ENCODE assay signal across 21 cellular contexts in genomic region chr3:195140410-195140809, GRCh38.
DNase-seq lines count a peak whose midpoint lies in the region; ATAC-seq, FAIRE-seq and TF ChIP-seq lines count a peak whose summit lies in the region.
"Had no signal": no experiment of that assay in that cellular context is flagged by ENCODE, and none has a peak within 500 bp of the region (broad histone marks: within the 10 kb centered on the region; RNA-seq: fewer than 3 reads in every experiment).

No MANE protein-coding gene starts in this region.

- no TSS peak for BruUV-seq in endothelial cell of umbilical vein (replicated peaks; lab: Mats Ljungman, UMichigan)

- H3K4me1 Mint-ChIP-seq in CD8-positive, alpha-beta memory T cell, result peaks cover 0 to 7% (median 0%) of the 10 kb centered on the region in 3 donors
- peaks cover 4% of the 10 kb centered on the region for H3K4me1 Mint-ChIP-seq in astrocyte (ENCODE audit: low read depth, unreplicated experiment)
- peaks cover 23% of the 10 kb centered on the region for H3K4me1 Mint-ChIP-seq in stimulated activated memory B cell treated with anti-CD40 and anti-IgM and Interleukin-4, amounts not matched to agents 10 μg/mL and 1 μg/mL and 100 μg/mL, for 72 hours
- H3K4me1 Mint-ChIP-seq in activated CD4-positive, alpha-beta memory T cell treated with anti-CD3 and anti-CD28 coated beads for 36 hours (ENCODE audit: low read depth), result peaks cover 2% of the 10 kb centered on the region
- H3K4me1 Mint-ChIP-seq: GM23338 had no signal

- no peaks in the 10 kb centered on the region for H3K9me1 ChIP-seq in endothelial cell of umbilical vein (replicated peaks; ENCODE audit: control insufficient read depth, extremely low read depth, insufficient read depth, low read length)

- H3K56ac ChIP-seq in mesendoderm (ENCODE audit: low read length), result no peak overlapping the region

- H3K27me3 ChIP-seq in CD8-positive, alpha-beta memory T cell (ENCODE audit: insufficient read depth, low read length, poor library complexity, severe bottlenecking), result no peaks in the 10 kb centered on the region
- H3K27me3 ChIP-seq in astrocyte (ENCODE audit: insufficient read depth, low read length) (no peaks in the 10 kb centered on the region), endothelial cell of umbilical vein (ENCODE audit: control insufficient read depth in 2 of 2, insufficient read depth in 2 of 2, low read length in 2 of 2) (no peaks in the 10 kb centered on the region), foreskin keratinocyte (no peaks in the 10 kb centered on the region), dorsolateral prefrontal cortex (no peaks in the 10 kb centered on the region), mesendoderm (ENCODE audit: insufficient read depth, low read length, poor library complexity) (no peaks in the 10 kb centered on the region)

- H3K4me3 ChIP-seq in CD8-positive, alpha-beta memory T cell (ENCODE audit: low read length), result no peak overlapping the region
- no peak overlapping the region for H3K4me3 ChIP-seq in astrocyte (ENCODE audit: insufficient read depth, low read depth, low read length)
- no peak overlapping the region for H3K4me3 ChIP-seq in endothelial cell of umbilical vein (replicated peaks in 1 of 3; ENCODE audit: insufficient read depth in 1 of 3, low read depth in 1 of 3, low read length in 3 of 3)
- no peak overlapping the region for H3K4me3 ChIP-seq in dorsolateral prefrontal cortex
- H3K4me3 ChIP-seq in mesendoderm (ENCODE audit: low read length), result no peak overlapping the region
- H3K4me3 ChIP-seq: A549, GM23338 had no signal

- no peak overlapping the region for H3K4me3 Mint-ChIP-seq in CD8-positive, alpha-beta memory T cell
- no peak overlapping the region for H3K4me3 Mint-ChIP-seq in astrocyte (ENCODE audit: unreplicated experiment)
- no peak overlapping the region for H3K4me3 Mint-ChIP-seq in stimulated activated memory B cell treated with anti-CD40 and anti-IgM and Interleukin-4, amounts not matched to agents 10 μg/mL and 1 μg/mL and 100 μg/mL, for 72 hours
- no peak overlapping the region for H3K4me3 Mint-ChIP-seq in activated CD4-positive, alpha-beta memory T cell treated with anti-CD3 and anti-CD28 coated beads for 36 hours
- H3K4me3 Mint-ChIP-seq: CD4-positive, alpha-beta T cell; GM23338; HFFc6 had no signal

- H3K27me3 Mint-ChIP-seq in CD8-positive, alpha-beta memory T cell, result no peaks in the 10 kb centered on the region
- no peaks in the 10 kb centered on the region for H3K27me3 Mint-ChIP-seq in astrocyte (ENCODE audit: low read depth, unreplicated experiment)
- H3K27me3 Mint-ChIP-seq in stimulated activated memory B cell treated with anti-CD40 and anti-IgM and Interleukin-4, amounts not matched to agents 10 μg/mL and 1 μg/mL and 100 μg/mL, for 72 hours, result no peaks in the 10 kb centered on the region
- no peaks in the 10 kb centered on the region for H3K27me3 Mint-ChIP-seq in activated CD4-positive, alpha-beta memory T cell treated with anti-CD3 and anti-CD28 coated beads for 36 hours
- H3K27me3 Mint-ChIP-seq: CD4-positive, alpha-beta T cell had no signal

- no peak overlapping the region for H3K18ac ChIP-seq in mesendoderm (ENCODE audit: low read length)

- no CpG with 5 or more reads among the region's 1 CpG for WGBS in mesendoderm (ENCODE audit: extremely low coverage, insufficient coverage, low lambda C conversion rate)

- POLR2A ChIA-PET in CD8-positive, alpha-beta memory T cell (lab: Charles Lee), result no interaction called here
- POLR2A ChIA-PET in endothelial cell of umbilical vein (lab: Charles Lee), result interaction anchor here (1.1 to 1.6 kb wide), 2 partner anchors 12 to 451 kb away, joined by 3 to 5 read pairs; no protein-coding TSS in a partner anchor
- POLR2A ChIA-PET in activated CD4-positive, alpha-beta memory T cell treated with anti-CD3 and anti-CD28 coated beads for 36 hours (lab: Charles Lee), result no interaction called here

- H3K4me1 ChIP-seq in CD8-positive, alpha-beta memory T cell (ENCODE audit: insufficient read depth, low read length), result no peaks in the 10 kb centered on the region
- H3K4me1 ChIP-seq in astrocyte (ENCODE audit: insufficient read depth, low read length), result peaks cover 8% of the 10 kb centered on the region
- peaks cover 27% of the 10 kb centered on the region for H3K4me1 ChIP-seq in endothelial cell of umbilical vein (ENCODE audit: control insufficient read depth, extremely low read depth, insufficient read depth, low read length)
- H3K4me1 ChIP-seq in foreskin keratinocyte, result peaks cover 4% of the 10 kb centered on the region
- no peaks in the 10 kb centered on the region for H3K4me1 ChIP-seq in mesendoderm (ENCODE audit: control insufficient read depth, low read depth, low read length)
- H3K4me1 ChIP-seq: A549 had no signal

- peaks cover 9 to 23% (median 18%) of the 10 kb centered on the region in 3 donors for H3K36me3 Mint-ChIP-seq in CD8-positive, alpha-beta memory T cell
- peaks cover 16% of the 10 kb centered on the region for H3K36me3 Mint-ChIP-seq in astrocyte (ENCODE audit: low read depth, unreplicated experiment)
- peaks cover 27% of the 10 kb centered on the region for H3K36me3 Mint-ChIP-seq in stimulated activated memory B cell treated with anti-CD40 and anti-IgM and Interleukin-4, amounts not matched to agents 10 μg/mL and 1 μg/mL and 100 μg/mL, for 72 hours
- H3K36me3 Mint-ChIP-seq in activated CD4-positive, alpha-beta memory T cell treated with anti-CD3 and anti-CD28 coated beads for 36 hours, result peaks cover 25% of the 10 kb centered on the region

- no peak for TF ChIP-seq CTCF in astrocyte (IDR thresholded peaks at IDR 0.05; ENCODE audit: insufficient read depth, low read depth, low read length)
- TF ChIP-seq CTCF in endothelial cell of umbilical vein (IDR thresholded peaks at IDR 0.05; ENCODE audit: extremely low read depth in 1 of 2, insufficient read depth in 1 of 2, low read depth in 1 of 2, low read length in 2 of 2), result no peak
- no peak for TF ChIP-seq CTCF in foreskin keratinocyte (conservative IDR thresholded peaks at IDR 0.05)
- no peak for TF ChIP-seq CTCF in dorsolateral prefrontal cortex (IDR thresholded peaks at IDR 0.05 in 54 of 56, conservative IDR thresholded peaks at IDR 0.05 in 2 of 56; ENCODE audit: low read depth in 1 of 56, partially characterized antibody in 56 of 56)

- H3K23ac ChIP-seq in mesendoderm (ENCODE audit: low read length), result no peak overlapping the region

- peak overlapping the region; percentile 26 for H3K27ac ChIP-seq in CD8-positive, alpha-beta memory T cell (ENCODE audit: low read depth, low read length)
- peak overlapping the region; percentile 29 for H3K27ac ChIP-seq in astrocyte (ENCODE audit: low read depth, low read length)
- H3K27ac ChIP-seq in endothelial cell of umbilical vein (ENCODE audit: insufficient read depth, low read depth, low read length), result peak overlapping the region; percentile 92
- peak overlapping the region; percentile 46 for H3K27ac ChIP-seq in foreskin keratinocyte
- H3K27ac ChIP-seq in dorsolateral prefrontal cortex, result no peak overlapping the region
- H3K27ac ChIP-seq in mesendoderm (ENCODE audit: low read depth, low read length), result no peak overlapping the region
- H3K27ac ChIP-seq: 22Rv1, A549, C4-2B, HL-60 had no signal

- H3K27ac Mint-ChIP-seq in CD8-positive, alpha-beta memory T cell, result no peak overlapping the region
- no peak overlapping the region for H3K27ac Mint-ChIP-seq in astrocyte (ENCODE audit: unreplicated experiment)
- no peak overlapping the region for H3K27ac Mint-ChIP-seq in stimulated activated memory B cell treated with anti-CD40 and anti-IgM and Interleukin-4, amounts not matched to agents 10 μg/mL and 1 μg/mL and 100 μg/mL, for 72 hours
- no peak overlapping the region for H3K27ac Mint-ChIP-seq in activated CD4-positive, alpha-beta memory T cell treated with anti-CD3 and anti-CD28 coated beads for 36 hours
- H3K27ac Mint-ChIP-seq: CD4-positive, alpha-beta T cell; GM23338; HFFc6 had no signal

- no peak overlapping the region for H2AK5ac ChIP-seq in mesendoderm (ENCODE audit: low read length)

- no peak overlapping the region for H2BK15ac ChIP-seq in mesendoderm (replicated peaks; ENCODE audit: low read depth)

- ATAC-seq in foreskin keratinocyte, result no peak
- ATAC-seq in stimulated activated memory B cell treated with anti-CD40 and anti-IgM and Interleukin-4, amounts not matched to agents 10 μg/mL and 1 μg/mL and 100 μg/mL, for 72 hours, result no peak
- ATAC-seq: GM23338 had no signal

- peaks cover 3% of the 10 kb centered on the region for H3K79me1 ChIP-seq in mesendoderm (ENCODE audit: low read length)

- H3K4me2 ChIP-seq in astrocyte (ENCODE audit: low read length) (no peak overlapping the region), endothelial cell of umbilical vein (ENCODE audit: insufficient read depth, low read length) (no peak overlapping the region), mesendoderm (ENCODE audit: low read length) (no peak overlapping the region)
- H3K4me2 ChIP-seq: A549, GM23338 had no signal

- no peaks in the 10 kb centered on the region for H3K79me2 ChIP-seq in astrocyte (ENCODE audit: insufficient read depth, low read length)
- no peaks in the 10 kb centered on the region for H3K79me2 ChIP-seq in endothelial cell of umbilical vein (ENCODE audit: control insufficient read depth, insufficient read depth, low read length)
- H3K79me2 ChIP-seq in mesendoderm (ENCODE audit: control insufficient read depth, insufficient read depth, low read length), result no peaks in the 10 kb centered on the region

- H4K8ac ChIP-seq in mesendoderm (ENCODE audit: low read depth, low read length), result no peak overlapping the region

- no peak overlapping the region for H4K5ac ChIP-seq in mesendoderm (ENCODE audit: low read length)

- H2BK5ac ChIP-seq in mesendoderm (ENCODE audit: low read length), result no peak overlapping the region

- H3K4ac ChIP-seq in mesendoderm (ENCODE audit: low read depth, low read length), result no peak overlapping the region

- H3K9me3 ChIP-seq in CD8-positive, alpha-beta memory T cell (ENCODE audit: low read length), result no peaks in the 10 kb centered on the region
- peaks cover 4% of the 10 kb centered on the region for H3K9me3 ChIP-seq in astrocyte (ENCODE audit: insufficient read depth, low read depth, low read length)
- H3K9me3 ChIP-seq in endothelial cell of umbilical vein (replicated peaks; ENCODE audit: control insufficient read depth, insufficient read depth, low read length), result peaks cover 3% of the 10 kb centered on the region
- H3K9me3 ChIP-seq: A549 had no signal

- no peak for FAIRE-seq in astrocyte (lab: Jason Lieb, UNC)
- FAIRE-seq in endothelial cell of umbilical vein (lab: Jason Lieb, UNC), result no peak
- FAIRE-seq: A549, GM12892, GM18507 had no signal

- H3K9ac ChIP-seq in astrocyte (ENCODE audit: low read length), result no peak overlapping the region
- H3K9ac ChIP-seq in endothelial cell of umbilical vein (replicated peaks; ENCODE audit: extremely low read depth, insufficient read depth, low read length), result peak overlapping the region; percentile 53
- H3K9ac ChIP-seq in mesendoderm (ENCODE audit: low read length), result no peak overlapping the region

- no peak for DNase-seq in CD8-positive, alpha-beta memory T cell
- DNase-seq in astrocyte (ENCODE audit: low read depth) (no peak), endothelial cell of umbilical vein (ENCODE audit: low read depth, low spot score) (no peak), foreskin keratinocyte (no peak), dorsolateral prefrontal cortex (no peak), mesendoderm (no peak)
- DNase-seq in activated CD4-positive, alpha-beta memory T cell treated with anti-CD3 and anti-CD28 coated beads for 36 hours, result no peak
- DNase-seq: AML-193; CD4-positive, alpha-beta T cell; DMS153; DMS79; GDM1 had no signal

- H4K20me1 ChIP-seq in astrocyte (ENCODE audit: insufficient read depth, low read length) (no peaks in the 10 kb centered on the region), endothelial cell of umbilical vein (replicated peaks; ENCODE audit: control insufficient read depth, extremely low read depth, insufficient read depth, low read length) (no peaks in the 10 kb centered on the region)

- no peak overlapping the region for H2AFZ ChIP-seq in astrocyte (ENCODE audit: low read depth, low read length)
- H2AFZ ChIP-seq in endothelial cell of umbilical vein (ENCODE audit: low read depth, low read length), result no peak overlapping the region
- H2AFZ ChIP-seq: GM23338 had no signal

- peaks cover 8 to 22% (median 14%) of the 10 kb centered on the region in 5 donors for H3K9me3 Mint-ChIP-seq in CD8-positive, alpha-beta memory T cell
- H3K9me3 Mint-ChIP-seq in astrocyte (ENCODE audit: unreplicated experiment), result peaks cover 13% of the 10 kb centered on the region
- H3K9me3 Mint-ChIP-seq in stimulated activated memory B cell treated with anti-CD40 and anti-IgM and Interleukin-4, amounts not matched to agents 10 μg/mL and 1 μg/mL and 100 μg/mL, for 72 hours, result peaks cover 7% of the 10 kb centered on the region
- peaks cover 23% of the 10 kb centered on the region for H3K9me3 Mint-ChIP-seq in activated CD4-positive, alpha-beta memory T cell treated with anti-CD3 and anti-CD28 coated beads for 36 hours

- no peak overlapping the region for H2BK120ac ChIP-seq in mesendoderm (ENCODE audit: low read depth, low read length)

- CTCF ChIA-PET in CD8-positive, alpha-beta memory T cell (lab: Charles Lee), result no interaction called here
- CTCF ChIA-PET in endothelial cell of umbilical vein (lab: Charles Lee), result interaction anchor here (1.0 kb wide), 1 partner anchor 10 kb away, joined by 3 read pairs; no protein-coding TSS in a partner anchor
- CTCF ChIA-PET in activated CD4-positive, alpha-beta memory T cell treated with anti-CD3 and anti-CD28 coated beads for 36 hours (lab: Charles Lee), result interaction anchor here (1.5 kb wide), 1 partner anchor 34 kb away, joined by 5 read pairs; no protein-coding TSS in a partner anchor

- no peaks in the 10 kb centered on the region for H3K36me3 ChIP-seq in CD8-positive, alpha-beta memory T cell (ENCODE audit: insufficient read depth, low read length)
- no peaks in the 10 kb centered on the region for H3K36me3 ChIP-seq in astrocyte (ENCODE audit: insufficient read depth, low read length)
- H3K36me3 ChIP-seq in endothelial cell of umbilical vein (ENCODE audit: control insufficient read depth in 2 of 2, extremely low read depth in 1 of 2, insufficient read depth in 2 of 2, low read length in 2 of 2), result no peaks in the 10 kb centered on the region
- no peaks in the 10 kb centered on the region for H3K36me3 ChIP-seq in mesendoderm (ENCODE audit: control insufficient read depth, insufficient read depth, low read length)

- dilution Hi-C loops in endothelial cell of umbilical vein (cut with MboI; ENCODE audit: extremely low pct_ligation_motif_present, low sequenced_read_pairs), result no loop called here

- no peak for TF ChIP-seq POLR2A in endothelial cell of umbilical vein (IDR thresholded peaks at IDR 0.05; ENCODE audit: low read depth, low read length)

- intact Hi-C loops in endothelial cell of umbilical vein (cut with micrococcal nuclease) (no loop called here), dorsolateral prefrontal cortex (cut with DNase I) (no loop called here)
- intact Hi-C loops in activated CD4-positive, alpha-beta memory T cell treated with anti-CD3 and anti-CD28 coated beads for 36 hours (cut with micrococcal nuclease), result no loop called here

Comparison
In these comparisons a context has a peak if more than half of its experiments do, and no peak if none do; other contexts are left out.
1. H3K27ac ChIP-seq: peak in CD8-positive, alpha-beta memory T cell (single experiment), astrocyte (single experiment), endothelial cell of umbilical vein (single experiment) and foreskin keratinocyte (single experiment); none in dorsolateral prefrontal cortex (0 of 59) and mesendoderm (single experiment).